ENCODE assay signal across 21 cellular contexts in the genomic region with DNA sequence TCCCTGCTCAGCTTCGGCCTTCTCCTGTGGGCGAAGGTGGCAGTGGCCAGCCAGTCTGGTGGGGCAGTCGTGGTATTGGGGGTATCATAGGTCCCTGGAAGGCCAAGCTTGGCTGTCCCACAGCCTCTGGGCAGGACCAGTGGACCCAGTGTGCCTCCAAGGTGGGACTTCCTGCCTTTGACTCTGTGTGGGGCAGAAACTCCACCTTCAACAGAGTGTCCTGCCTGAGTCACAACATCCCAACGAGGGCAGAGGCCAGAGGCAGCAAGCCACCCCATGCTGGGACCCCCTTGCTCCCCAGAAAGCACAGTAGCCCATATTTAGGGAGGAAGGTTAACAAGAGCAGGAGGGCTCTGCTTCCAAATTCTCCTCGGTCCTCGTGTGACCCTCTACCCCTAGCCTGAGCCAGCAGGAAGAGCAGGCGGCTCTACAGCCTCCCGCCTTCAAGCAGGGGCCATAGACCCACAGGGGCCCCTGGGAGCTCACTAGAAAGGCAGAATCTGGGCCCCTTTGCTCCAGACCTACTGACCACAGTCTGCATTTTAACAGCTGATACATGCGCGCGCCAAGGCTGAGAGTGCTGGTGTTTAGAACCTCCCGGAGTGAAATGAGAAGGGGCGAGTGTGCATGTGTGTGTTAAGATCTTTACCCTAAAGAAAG.
"Had no signal": no experiment of that assay in that cellular context is flagged by ENCODE, and none has a peak within 500 bp of the region (broad histone marks: within the 10 kb centered on the region; RNA-seq: fewer than 3 reads in every experiment).

No MANE protein-coding gene starts in this region.

- FAIRE-seq: RCC 7860 had no signal

- H3K4me3 ChIP-seq: MG63 had no signal

- H3K27me3 ChIP-seq: MG63 had no signal

- H3K36me3 ChIP-seq: MG63 had no signal

- H3K9me3 ChIP-seq: MG63 had no signal

- DNase-seq: IMR-90, Karpas-422, KG1, MG63, NCI-H1092, NCI-H1105 treated with DMSO at 0.1 percent for 48 hours, NCI-H1417 treated with DMSO at 0.1 percent for 48 hours, NCI-H146, NCI-H187, NCI-H2029, NCI-H2081 treated with DMSO at 0.1 percent for 48 hours, NCI-H2171, NCI-H226, NCI-H446, NCI-H510A, NCI-H524 treated with DMSO at 0.1 percent for 48 hours, NCI-H69, NCI-H774, RPMI8226, SHP77 had no signal
